20 cellular contexts compared by ENCODE assay signal in the genomic region with DNA sequence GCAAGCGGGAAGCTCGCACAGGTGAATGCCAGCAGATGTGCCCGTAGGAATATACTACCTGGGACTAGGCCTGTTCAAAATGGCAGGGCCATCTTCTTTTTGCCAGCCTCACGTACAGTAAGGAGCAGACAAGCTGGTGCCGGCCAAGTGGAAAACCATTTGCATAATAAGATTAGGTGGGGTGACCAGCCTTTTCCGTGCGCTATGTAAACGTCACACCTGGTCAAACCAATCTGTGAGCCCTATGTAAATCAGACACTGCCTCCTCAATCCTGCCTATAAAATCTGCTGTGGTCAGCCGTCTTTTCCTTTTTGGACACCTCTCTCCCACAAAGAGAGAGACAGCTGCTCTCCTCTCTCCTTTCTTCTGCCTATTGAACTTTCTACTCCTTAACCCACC.
DNase-seq lines count a peak whose midpoint lies in the region; ATAC-seq and TF ChIP-seq lines count a peak whose summit lies in the region.
"Had no signal": no experiment of that assay in that cellular context is flagged by ENCODE, and none has a peak within 500 bp of the region (broad histone marks: within the 10 kb centered on the region; RNA-seq: fewer than 3 reads in every experiment).

No MANE protein-coding gene starts in this region.

- H3K4me3 ChIP-seq in WERI-Rb-1 (ENCODE audit: low read depth, low read length): no peak overlapping the region
- no peak overlapping the region for H3K4me3 ChIP-seq in neural progenitor cell
- H3K4me3 ChIP-seq: BLaER1 treated with 17β-estradiol and CSF1 and Interleukin-3, amounts not matched to agents 10 nM and 100 nM; GM12878; PC-9; SK-N-MC had no signal

- ATAC-seq in natural killer cell: no peak
- ATAC-seq: GM12878, HepG2 had no signal

- H3K4me1 Mint-ChIP-seq in neural progenitor cell (peaks cover 43% of the 10 kb centered on the region), natural killer cell (no peaks in the 10 kb centered on the region)

- H3K4me1 ChIP-seq in neural progenitor cell: peaks cover 51% of the 10 kb centered on the region

- H3K27ac ChIP-seq in WERI-Rb-1 (no peak overlapping the region), neural progenitor cell (no peak overlapping the region)
- H3K27ac ChIP-seq: BLaER1 treated with 17β-estradiol and CSF1 and Interleukin-3, amounts not matched to agents 10 nM and 100 nM; PC-9; SK-N-MC had no signal

- H3K27ac Mint-ChIP-seq in neural progenitor cell (no peak overlapping the region), natural killer cell (no peak overlapping the region)
- H3K27ac Mint-ChIP-seq: HFFc6 had no signal

- H3K36me3 ChIP-seq in WERI-Rb-1: no peaks in the 10 kb centered on the region
- no peaks in the 10 kb centered on the region for H3K36me3 ChIP-seq in neural progenitor cell
- H3K36me3 ChIP-seq: BLaER1 treated with 17β-estradiol and CSF1 and Interleukin-3, amounts not matched to agents 10 nM and 100 nM had no signal

- H3K4me3 Mint-ChIP-seq in neural progenitor cell (peak overlapping the region; percentile 1), natural killer cell (no peak overlapping the region)
- H3K4me3 Mint-ChIP-seq: HFFc6 had no signal

- no peak overlapping the region for H2AFZ ChIP-seq in neural progenitor cell (replicated peaks)
- H2AFZ ChIP-seq: PC-9 had no signal

- H3K9ac ChIP-seq in neural progenitor cell: no peak overlapping the region
- H3K9ac ChIP-seq: BLaER1 treated with 17β-estradiol and CSF1 and Interleukin-3, amounts not matched to agents 10 nM and 100 nM had no signal

- H3F3A ChIP-seq in neural progenitor cell (ENCODE audit: low read depth): peaks cover 33% of the 10 kb centered on the region

- H3K4me2 ChIP-seq in neural progenitor cell: no peak overlapping the region
- H3K4me2 ChIP-seq: PC-9 had no signal

- H3K9me3 ChIP-seq in WERI-Rb-1 (ENCODE audit: severe bottlenecking) (no peaks in the 10 kb centered on the region), neural progenitor cell (ENCODE audit: low read depth) (no peaks in the 10 kb centered on the region)
- H3K9me3 ChIP-seq: BLaER1 treated with 17β-estradiol and CSF1 and Interleukin-3, amounts not matched to agents 10 nM and 100 nM had no signal

- H3K27me3 Mint-ChIP-seq in neural progenitor cell (ENCODE audit: insufficient read depth, low read depth): no peaks in the 10 kb centered on the region
- H3K27me3 Mint-ChIP-seq in natural killer cell (ENCODE audit: low read depth in 2 of 2): peaks cover 14% of the 10 kb centered on the region in 2 donors

- intact Hi-C loops in natural killer cell (cut with micrococcal nuclease): no loop called here

- no peaks in the 10 kb centered on the region for H3K27me3 ChIP-seq in WERI-Rb-1 (ENCODE audit: insufficient read depth, low read depth, severe bottlenecking)
- no peaks in the 10 kb centered on the region for H3K27me3 ChIP-seq in neural progenitor cell
- H3K27me3 ChIP-seq: BLaER1 treated with 17β-estradiol and CSF1 and Interleukin-3, amounts not matched to agents 10 nM and 100 nM had no signal

- no peaks in the 10 kb centered on the region for H3K79me2 ChIP-seq in neural progenitor cell (ENCODE audit: low read depth)

- H4K20me1 ChIP-seq in neural progenitor cell (ENCODE audit: low read depth): no peaks in the 10 kb centered on the region
- H4K20me1 ChIP-seq: BLaER1 treated with 17β-estradiol and CSF1 and Interleukin-3, amounts not matched to agents 10 nM and 100 nM had no signal

- H3K36me3 Mint-ChIP-seq in neural progenitor cell (no peaks in the 10 kb centered on the region), natural killer cell (no peaks in the 10 kb centered on the region)

- TF ChIP-seq CTCF in WERI-Rb-1 (IDR thresholded peaks at IDR 0.05; ENCODE audit: low read depth, low read length) (no peak), neural progenitor cell (IDR thresholded peaks at IDR 0.05) (no peak), natural killer cell (IDR thresholded peaks at IDR 0.05) (no peak)

- H3K9me3 Mint-ChIP-seq in neural progenitor cell (no peaks in the 10 kb centered on the region), natural killer cell (no peaks in the 10 kb centered on the region)
- H3K9me3 Mint-ChIP-seq: HFFc6 had no signal

- DNase-seq in NCI-H526 (lab: John Stamatoyannopoulos, UW) (peak; percentile 22 to 32), NCI-H526 treated with DMSO at 0.1 percent for 48 hours (lab: John Stamatoyannopoulos, UW) (no peak), NCI-H146 (lab: John Stamatoyannopoulos, UW) (peak; percentile 73), WERI-Rb-1 (peak; percentile 45), neural progenitor cell (ENCODE audit: low spot score) (peak; percentile 45), KG1 (lab: John Stamatoyannopoulos, UW) (no peak), natural killer cell (no peak), T-helper 2 cell (no peak)
- DNase-seq: DND-41, GDM1, HFFc6, Kasumi-1, NCI-H1105, NCI-H187 treated with DMSO at 0.1 percent for 48 hours, NCI-H510A treated with DMSO at 0.1 percent for 48 hours, PC-9 had no signal

Comparison
In these comparisons a context has a peak if more than half of its experiments do, and no peak if none do; other contexts are left out.
1. DNase-seq: peak in NCI-H526 (2 of 2), NCI-H146 (single experiment), WERI-Rb-1 (single experiment) and neural progenitor cell (single experiment); none in NCI-H526 treated with DMSO at 0.1 percent for 48 hours (single experiment), KG1 (single experiment), natural killer cell (single experiment) and T-helper 2 cell (0 of 5).